ENCODE assay signal across 8 cellular contexts in genomic region chr16:30409125-30410060, GRCh38. TPM values are rescaled to one million over a fixed set of nuclear protein-coding genes. Genes with fewer than 3 reads are reported as not detected.
DNase-seq lines count a peak whose midpoint lies in the region; ATAC-seq and TF ChIP-seq lines count a peak whose summit lies in the region.

No MANE protein-coding gene starts in this region.

- peak overlapping the region; percentile 17 to 33 for H3K27ac ChIP-seq in breast epithelium

- no peak for TF ChIP-seq POLR2A in breast epithelium (IDR thresholded peaks at IDR 0.05)

- peak overlapping the region in 1 of 3 donors; percentile 30 for H3K4me3 ChIP-seq in breast epithelium

- POLR2A ChIA-PET in activated B cell treated with CpG ODN at 0.5 μM for 24 hours (lab: Charles Lee): interaction anchor here (0.5 to 3.5 kb wide), 21 partner anchors 8 to 344 kb away, joined by 3 to 34 read pairs (median 4); partner anchors contain the start of genes ALDOA, CD2BP2, CORO1A and DCTPP1

- no peaks in the 10 kb centered on the region for H3K9me3 ChIP-seq in breast epithelium

- no peaks in the 10 kb centered on the region for H3K36me3 ChIP-seq in breast epithelium

- peaks cover 0 to 15% of the 10 kb centered on the region in 2 donors for H3K4me1 ChIP-seq in breast epithelium

- H3K9me3 Mint-ChIP-seq in activated B cell treated with CpG ODN at 0.5 μM for 24 hours: no peaks in the 10 kb centered on the region

- H3K4me3 Mint-ChIP-seq in activated B cell treated with CpG ODN at 0.5 μM for 24 hours: peak overlapping the region; percentile 38

- H3K36me3 Mint-ChIP-seq in activated B cell treated with CpG ODN at 0.5 μM for 24 hours (ENCODE audit: low read depth): peaks cover 21% of the 10 kb centered on the region

- peak overlapping the region; percentile 56 for H3K27ac Mint-ChIP-seq in activated B cell treated with CpG ODN at 0.5 μM for 24 hours

- DNase-seq in DMS114 treated with DMSO at 0.1 percent for 48 hours (lab: John Stamatoyannopoulos, UW; ENCODE audit: unreplicated experiment) (peak; percentile 80), NCI-H226 (peak; percentile 69), activated B cell treated with CpG ODN at 0.5 μM for 24 hours (peak; percentile 88), breast epithelium (ENCODE audit: low spot score in 2 of 2) (peak; percentile 79 to 91), islet precursor cell (peak; percentile 97)
- DNase-seq in stimulated activated CD4-positive, alpha-beta T cell treated with anti-CD3 and anti-CD28 coated beads, Interleukin-12 subunit alpha, Interleukin-12 subunit beta, amount 100 ng/mL, for 48 hours (ENCODE audit: low read depth in 2 of 3, low spot score in 1 of 3): peak; percentile 82 to 95 (median 91)

- TF ChIP-seq CTCF in activated B cell treated with CpG ODN at 0.5 μM for 24 hours (IDR thresholded peaks at IDR 0.05): peak; percentile 49
- peak; percentile 80 to 94 (median 85) for TF ChIP-seq CTCF in breast epithelium (IDR thresholded peaks at IDR 0.05)

- peak; percentile 34 for ATAC-seq in HG02763 (IDR thresholded peaks at IDR 0.05; ENCODE audit: unreplicated experiment)
- ATAC-seq in activated B cell treated with CpG ODN at 0.5 μM for 24 hours (ENCODE audit: low read depth): peak; percentile 59
- no peak for ATAC-seq in HG03565 (IDR thresholded peaks at IDR 0.05; ENCODE audit: unreplicated experiment)

- no peaks in the 10 kb centered on the region for H3K27me3 Mint-ChIP-seq in activated B cell treated with CpG ODN at 0.5 μM for 24 hours

- no peaks in the 10 kb centered on the region for H3K27me3 ChIP-seq in breast epithelium

- CTCF ChIA-PET in activated B cell treated with CpG ODN at 0.5 μM for 24 hours (lab: Charles Lee): interaction anchor here (0.7 to 2.9 kb wide), 20 partner anchors 9 to 370 kb away, joined by 3 to 22 read pairs (median 6); partner anchors contain the start of genes CD2BP2, DCTPP1, SEPTIN1 and TBX6

- H3K4me1 Mint-ChIP-seq in activated B cell treated with CpG ODN at 0.5 μM for 24 hours: peaks cover 29% of the 10 kb centered on the region

- intact Hi-C loops in activated B cell treated with CpG ODN at 0.5 μM for 24 hours (cut with micrococcal nuclease): loop anchor here (10.0 kb wide), 1 partner anchor 345 kb away; the partner anchor contains the start of gene ALDOA
- intact Hi-C loops in breast epithelium (cut with DNase I; ENCODE audit: low total_unique reads): loop anchor here (10.0 kb wide), 1 partner anchor 315 kb away; the partner anchor contains the start of genes TBX6 and YPEL3

RNA-seq across cellular contexts. Expression of gene ZNF771, which starts 2.0 kb away (rescaled TPM):
- total RNA-seq in activated B cell treated with CpG ODN at 0.5 μM for 24 hours (4.4 and 5.2 TPM in 2 replicates), breast epithelium (10 to 100 TPM; 21.1 to 29.2 (median 22.2) TPM)

RNA-seq across cellular contexts. Expression of gene ZNF48, which starts 14.2 kb away (rescaled TPM):
- total RNA-seq in activated B cell treated with CpG ODN at 0.5 μM for 24 hours (11.7 and 13.0 TPM in 2 replicates), breast epithelium (1 to 10 TPM; 4.8 to 9.5 (median 6.2) TPM)

RNA-seq across cellular contexts. Expression of gene DCTPP1, which starts 20.4 kb away (rescaled TPM):
- total RNA-seq in activated B cell treated with CpG ODN at 0.5 μM for 24 hours (66.7 and 81.5 TPM in 2 replicates), breast epithelium (10 to 100 TPM; 11.2 to 25.6 (median 20.1) TPM)

RNA-seq across cellular contexts. Expression of gene SEPTIN1, which starts 27.0 kb away (rescaled TPM):
- total RNA-seq in activated B cell treated with CpG ODN at 0.5 μM for 24 hours: 192 and 199 TPM in 2 replicates
- 1 to 10 TPM; 1.3 to 4.6 (median 2.7) TPM for total RNA-seq in breast epithelium

RNA-seq across cellular contexts. Expression of gene MYL11, which starts 34.8 kb away (rescaled TPM):
- total RNA-seq in activated B cell treated with CpG ODN at 0.5 μM for 24 hours: not detected in 2 replicates
- not detected for total RNA-seq in breast epithelium
